ENCODE assay signal across 28 cellular contexts in genomic region chr4:129189630-129190029, GRCh38.
"Had no signal": no experiment of that assay in that cellular context is flagged by ENCODE, and none has a peak within 500 bp of the region (broad histone marks: within the 10 kb centered on the region; RNA-seq: fewer than 3 reads in every experiment).

No MANE protein-coding gene starts in this region.

- H3K4me3 ChIP-seq: ascending aorta, cardiac muscle cell, left lung, lung, pancreas, prostate gland, suprapubic skin, tibial artery, upper lobe of right lung had no signal

- H3K9me3 ChIP-seq: left lung, neutrophil, pancreas, prostate gland, suprapubic skin, upper lobe of right lung had no signal

- H3K36me3 ChIP-seq: ascending aorta, cardiac muscle cell, left lung, neutrophil, pancreas, prostate gland, suprapubic skin, tibial artery, upper lobe of right lung had no signal

- H3K27me3 ChIP-seq: ascending aorta, cardiac muscle cell, left lung, neutrophil, pancreas, suprapubic skin, tibial artery, upper lobe of right lung had no signal

- H3K4me1 ChIP-seq: ascending aorta, left lung, pancreas, prostate gland, suprapubic skin, upper lobe of right lung had no signal

- DNase-seq: activated CD4-positive, alpha-beta T cell treated with anti-CD3 and anti-CD28 coated beads for 4 hours; activated CD4-positive, alpha-beta T cell treated with anti-CD3 and anti-CD28 coated beads, Interleukin-2, amount 50 U/mL, for 48 hours; activated CD8-positive, alpha-beta memory T cell treated with anti-CD3 and anti-CD28 coated beads, Interleukin-2, amount 50 U/mL, for 4 hours; activated effector memory CD4-positive, alpha-beta T cell treated with anti-CD3 and anti-CD28 coated beads, Interleukin-2, amount 50 U/mL, for 16 hours; activated naive CD4-positive, alpha-beta T cell treated with anti-CD3 and anti-CD28 coated beads, Interleukin-2, amount 10 ng/mL, durations not matched to agents 7 days and 5 days; activated naive CD8-positive, alpha-beta T cell treated with anti-CD3 and anti-CD28 coated beads, Interleukin-2, amount 10 ng/mL, durations not matched to agents 7 days and 5 days; activated T-cell treated with anti-CD3 and anti-CD28 coated beads, Interleukin-2, amount 50 U/mL, for 1 hour; cortex of kidney; effector memory CD8-positive, alpha-beta T cell; erythroblast; foreskin fibroblast; head of caudate nucleus; hippocampal formation; immature natural killer cell; left lung; nephron progenitor cell; pancreas; stimulated activated CD4-positive, alpha-beta T cell treated with anti-CD3 and anti-CD28 coated beads, Interleukin-15, amount 100 ng/mL, for 24 hours; stimulated activated CD4-positive, alpha-beta T cell treated with anti-CD3 and anti-CD28 coated beads, Interleukin-2, amount 100 ng/mL, for 24 hours; stimulated activated naive B cell treated with anti-CD40 and anti-IgM and Interleukin-4, amounts not matched to agents 10 μg/mL and 1 μg/mL and 100 μg/mL, for 72 hours; tibial artery; upper lobe of right lung had no signal

- ATAC-seq: effector memory CD8-positive, alpha-beta T cell; left lung; pancreas; stimulated activated naive B cell treated with anti-CD40 and anti-IgM and Interleukin-4, amounts not matched to agents 10 μg/mL and 1 μg/mL and 100 μg/mL, for 72 hours; upper lobe of right lung had no signal
